Comparison of ENCODE assay signal across 2 cellular contexts in genomic region chr2:168889635-168890005, GRCh38.
TF ChIP-seq lines count a peak whose summit lies in the region.

No MANE protein-coding gene starts in this region.

TF ChIP-seq in SK-N-SH, 30 proteins besides CTCF, POLR2A, EP300 and RAD21 (continued from another document):
- no peak for TF ChIP-seq ZBTB33 (IDR thresholded peaks at IDR 0.05; ENCODE audit: borderline replicate concordance, low read depth)
- TF ChIP-seq ELF1 (IDR thresholded peaks at IDR 0.05): no peak
- TF ChIP-seq SMC3 (IDR thresholded peaks at IDR 0.05; ENCODE audit: low read depth, low read length): no peak
- TF ChIP-seq REST (IDR thresholded peaks at IDR 0.05; ENCODE audit: low read depth, low read length): no peak
- TF ChIP-seq JUND (IDR thresholded peaks at IDR 0.05): no peak
- TF ChIP-seq TEAD4 (IDR thresholded peaks at IDR 0.05; ENCODE audit: borderline replicate concordance, insufficient read depth): no peak
- TF ChIP-seq MEF2A (IDR thresholded peaks at IDR 0.05; ENCODE audit: borderline replicate concordance, low read depth): no peak
- no peak for TF ChIP-seq SIN3A (IDR thresholded peaks at IDR 0.05; ENCODE audit: borderline replicate concordance, low read depth, low read length)
- TF ChIP-seq IRF3 (IDR thresholded peaks at IDR 0.05; ENCODE audit: low read depth, low read length): no peak
- TF ChIP-seq FOXJ3 (CRISPR knock-in tag; IDR thresholded peaks at IDR 0.05): no peak
- TF ChIP-seq RFX5 (IDR thresholded peaks at IDR 0.05; ENCODE audit: low read length): no peak
- TF ChIP-seq NFIC (IDR thresholded peaks at IDR 0.05; ENCODE audit: borderline replicate concordance): no peak

TF ChIP-seq in SK-N-SH treated with all-trans-retinoic acid at 6 μM for 48 hours, 23 proteins besides CTCF, POLR2A, EP300 and RAD21 (continued from another document):
- TF ChIP-seq PATZ1 (CRISPR knock-in tag; IDR thresholded peaks at IDR 0.05; ENCODE audit: borderline replicate concordance) (no peak), ZNF8 (CRISPR knock-in tag; IDR thresholded peaks at IDR 0.05) (no peak), PPARA (CRISPR knock-in tag; IDR thresholded peaks at IDR 0.05; ENCODE audit: borderline replicate concordance) (no peak), BACH2 (CRISPR knock-in tag; IDR thresholded peaks at IDR 0.05; ENCODE audit: borderline replicate concordance) (no peak), TSHZ2 (CRISPR knock-in tag; IDR thresholded peaks at IDR 0.05) (no peak), ZC3H10 (CRISPR knock-in tag; IDR thresholded peaks at IDR 0.05) (no peak), ISL1 (CRISPR knock-in tag; IDR thresholded peaks at IDR 0.05) (no peak), GLIS3 (CRISPR knock-in tag; IDR thresholded peaks at IDR 0.05) (no peak), TCF4 (CRISPR knock-in tag; IDR thresholded peaks at IDR 0.05; ENCODE audit: borderline replicate concordance) (no peak), ARNTL (CRISPR knock-in tag; IDR thresholded peaks at IDR 0.05; ENCODE audit: borderline replicate concordance, low read depth) (no peak)
